In the genomic region with DNA sequence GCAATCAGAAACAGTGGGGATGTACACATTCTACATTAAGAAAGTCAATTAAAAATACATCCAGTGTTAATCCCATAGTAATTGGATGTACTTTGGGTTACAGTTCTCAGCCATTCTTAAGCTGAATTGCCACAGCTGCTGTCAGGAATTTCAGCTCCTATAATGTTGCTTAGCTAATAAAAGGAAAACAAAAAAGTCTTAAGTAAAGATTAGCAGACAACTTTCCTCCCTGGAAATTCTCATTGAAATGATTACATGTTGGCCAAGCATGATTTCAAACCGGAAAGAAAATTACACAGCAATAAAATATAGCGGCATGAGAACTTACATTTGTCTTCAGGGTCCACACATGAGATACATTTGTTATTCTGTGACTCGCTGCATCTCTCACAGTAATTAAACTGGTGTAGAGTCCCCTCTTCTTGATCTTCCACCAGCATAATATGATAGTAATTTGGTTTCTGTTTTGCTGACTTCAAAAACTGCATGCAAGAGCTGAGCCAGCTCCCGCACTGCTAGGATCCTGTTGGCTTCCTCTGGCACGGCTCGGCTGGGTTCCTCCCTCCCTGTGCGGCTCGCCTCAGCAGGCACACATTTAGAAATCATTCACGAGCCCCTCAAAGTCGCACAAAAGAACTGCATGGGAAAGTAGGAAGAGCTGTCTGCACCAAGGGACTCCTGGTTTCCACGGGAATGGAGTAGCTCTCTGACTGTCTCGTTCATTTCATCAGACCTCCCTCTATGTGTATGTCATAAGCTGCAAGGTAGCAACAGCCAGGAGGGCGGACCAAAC, we compare ENCODE assay signal across 8 cellular contexts. TPM values are rescaled to one million over a fixed set of nuclear protein-coding genes. Genes with fewer than 3 reads are reported as not detected.
A peak's percentile ranks its signal among the peaks of the same experiment; 100 is the strongest.
DNase-seq lines count a peak whose midpoint lies in the region; ATAC-seq and TF ChIP-seq lines count a peak whose summit lies in the region.

HTR2A (minus strand) TSS at position 708 of the 793 bp plus-strand sequence. CDS start 1,147 bp downstream, outside the sequence.

- no peaks in the 10 kb centered on the region for H3K27me3 ChIP-seq in right atrium auricular region
- H3K27me3 ChIP-seq in skeletal muscle satellite cell (ENCODE audit: control insufficient read depth, insufficient read depth, low read length), result no peaks in the 10 kb centered on the region

- no peak within 1 kb of the TSS for H3K27ac Mint-ChIP-seq in activated naive CD8-positive, alpha-beta T cell

- peak within 1 kb of the TSS; percentile 63 for H3K9ac ChIP-seq in skeletal muscle satellite cell (ENCODE audit: low read depth, low read length)

- H3K4me1 ChIP-seq in right atrium auricular region, result peaks cover 0 to 11% of the 10 kb centered on the region in 2 donors
- H3K4me1 ChIP-seq in skeletal muscle satellite cell (ENCODE audit: control insufficient read depth, insufficient read depth, low read length), result peaks cover 32% of the 10 kb centered on the region

- no peak for TF ChIP-seq CTCF in right atrium auricular region (IDR thresholded peaks at IDR 0.05)

- peak within 1 kb of the TSS; percentile 31 to 46 for H3K27ac ChIP-seq in right atrium auricular region

- peak; percentile 14 for DNase-seq in activated CD4-positive, alpha-beta T cell treated with anti-CD3 and anti-CD28 coated beads for 48 hours
- no peak for DNase-seq in activated CD4-positive, alpha-beta T cell treated with anti-CD3 and anti-CD28 coated beads for 4 hours
- DNase-seq in right atrium auricular region (ENCODE audit: low spot score), result peak; percentile 69
- no peak for DNase-seq in NCI-H146 treated with DMSO at 0.1 percent for 48 hours (lab: John Stamatoyannopoulos, UW; ENCODE audit: unreplicated experiment)

- H3K9me3 ChIP-seq in right atrium auricular region (no peaks in the 10 kb centered on the region), skeletal muscle satellite cell (replicated peaks; ENCODE audit: low read length) (no peaks in the 10 kb centered on the region)

- peak within 1 kb of the TSS; percentile 62 for H3K4me3 Mint-ChIP-seq in activated naive CD8-positive, alpha-beta T cell

- H3K36me3 ChIP-seq in right atrium auricular region, result no peaks in the 10 kb centered on the region
- no peaks in the 10 kb centered on the region for H3K36me3 ChIP-seq in skeletal muscle satellite cell (ENCODE audit: insufficient read depth, low read length)

- H3K9me3 Mint-ChIP-seq in activated naive CD8-positive, alpha-beta T cell (ENCODE audit: low read depth), result no peaks in the 10 kb centered on the region

- H3K4me1 Mint-ChIP-seq in activated naive CD8-positive, alpha-beta T cell (ENCODE audit: low read depth), result peaks cover 33% of the 10 kb centered on the region

- no peak for TF ChIP-seq POLR2A in GM18505 (IDR thresholded peaks at IDR 0.05; ENCODE audit: borderline replicate concordance, extremely low read depth, insufficient read depth, insufficient read length)

- peaks cover 30% of the 10 kb centered on the region for H3K27me3 Mint-ChIP-seq in activated naive CD8-positive, alpha-beta T cell

- ATAC-seq in GM21390 (IDR thresholded peaks at IDR 0.05; ENCODE audit: unreplicated experiment), result no peak
- no peak for ATAC-seq in GM18505 (IDR thresholded peaks at IDR 0.05; ENCODE audit: unreplicated experiment)

- H3K36me3 Mint-ChIP-seq in activated naive CD8-positive, alpha-beta T cell, result no peaks in the 10 kb centered on the region

- H3K4me3 ChIP-seq in right atrium auricular region (peak within 1 kb of the TSS; percentile 24 to 46), skeletal muscle satellite cell (ENCODE audit: low read length) (peak within 1 kb of the TSS; percentile 72)

- peak within 1 kb of the TSS; percentile 95 for H3K4me2 ChIP-seq in skeletal muscle satellite cell (ENCODE audit: low read length)

RNA-seq across cellular contexts. Expression of gene HTR2A, which starts in this region (rescaled TPM):
- under 1 TPM; 0.16 to 0.78 TPM for total RNA-seq in right atrium auricular region
- total RNA-seq in skeletal muscle satellite cell (2012; rRNA removed), result 0.25 and 0.44 TPM in 2 replicates

Comparison
In these comparisons a context has a peak if more than half of its experiments do, and no peak if none do; other contexts are left out.
1. Peak in DNase-seq, H3K4me3 ChIP-seq and H3K27ac ChIP-seq in right atrium auricular region; RNA of the gene not detected or under 1 TPM.